18 cellular contexts compared by ENCODE assay signal in genomic region chr5:9878196-9878595, GRCh38.
A peak's percentile ranks its signal among the peaks of the same experiment; 100 is the strongest.
DNase-seq lines count a peak whose midpoint lies in the region.
"Had no signal": no experiment of that assay in that cellular context is flagged by ENCODE, and none has a peak within 500 bp of the region (broad histone marks: within the 10 kb centered on the region; RNA-seq: fewer than 3 reads in every experiment).

No MANE protein-coding gene starts in this region.

- peak; percentile 39 for DNase-seq in AG20443 (ENCODE audit: low spot score)
- peak; percentile 12 for DNase-seq in amniotic stem cell (lab: John Stamatoyannopoulos, UW)
- DNase-seq in mesenchymal stem cell: no peak
- DNase-seq in stromal cell of bone marrow (ENCODE audit: low read depth): peak; percentile 22
- DNase-seq in activated CD4-positive, alpha-beta T cell treated with anti-CD3 and anti-CD28 coated beads for 48 hours: no peak
- DNase-seq in activated naive CD4-positive, alpha-beta T cell treated with anti-CD3 and anti-CD28 coated beads, Interleukin-2, amount 10 ng/mL, durations not matched to agents 7 days and 5 days: no peak
- DNase-seq in NK-92 treated with Interleukin-12 subunit alpha and Interleukin-12 subunit beta, amount 100 ng/mL, for 24 hours (lab: John Stamatoyannopoulos, UW): no peak
- DNase-seq: 8988T; BE2C; C1 segment of cervical spinal cord; CD4-positive, CD25-positive, alpha-beta regulatory T cell; CD8-positive, alpha-beta memory T cell; COR-L47; DMS 273 treated with DMSO at 0.1 percent for 48 hours; DND-41; HCEC 1CT had no signal

- peaks cover 0 to 9% of the 10 kb centered on the region in 2 experiments for H3K27me3 ChIP-seq in mesenchymal stem cell (ENCODE audit: control insufficient read depth in 1 of 2, insufficient read depth in 1 of 2, low read length in 2 of 2)
- H3K27me3 ChIP-seq: BE2C had no signal

- CTCF ChIA-PET in activated naive CD4-positive, alpha-beta T cell treated with anti-CD3 and anti-CD28 coated beads, Interleukin-2, amount 10 ng/mL, durations not matched to agents 7 days and 5 days (lab: Charles Lee): interaction anchor here (0.7 kb wide), 1 partner anchor 61 kb away, joined by 3 read pairs; no protein-coding TSS in a partner anchor

- no peak overlapping the region for H2BK15ac ChIP-seq in mesenchymal stem cell (ENCODE audit: low read depth, poor library complexity, severe bottlenecking)

- no peaks in the 10 kb centered on the region for H3K4me1 Mint-ChIP-seq in activated naive CD4-positive, alpha-beta T cell treated with anti-CD3 and anti-CD28 coated beads, Interleukin-2, amount 10 ng/mL, durations not matched to agents 7 days and 5 days
- H3K4me1 Mint-ChIP-seq: CD4-positive, CD25-positive, alpha-beta regulatory T cell; CD8-positive, alpha-beta memory T cell; IgD-negative memory B cell had no signal

- H3K4me2 ChIP-seq in mesenchymal stem cell (ENCODE audit: low read length, poor library complexity, severe bottlenecking): no peak overlapping the region

- no peak overlapping the region for H3K23ac ChIP-seq in mesenchymal stem cell (ENCODE audit: low read length in 2 of 2)

- H2BK12ac ChIP-seq in mesenchymal stem cell (ENCODE audit: low read length in 2 of 2): no peak overlapping the region

- peak overlapping the region; percentile 55 for H3K9ac ChIP-seq in mesenchymal stem cell (ENCODE audit: low read length)

- WGBS in mesenchymal stem cell: 90% methylated on average over 5 of the region's 5 CpGs

- H3K4ac ChIP-seq in mesenchymal stem cell (ENCODE audit: low read depth in 1 of 2, low read length in 2 of 2): no peak overlapping the region

- no peak overlapping the region for H2BK5ac ChIP-seq in mesenchymal stem cell (ENCODE audit: low read depth, low read length, poor library complexity, severe bottlenecking)

- H3K36me3 ChIP-seq in mesenchymal stem cell (ENCODE audit: control insufficient read depth in 1 of 2, insufficient read depth in 2 of 2, low read depth in 1 of 2, low read length in 2 of 2): no peaks in the 10 kb centered on the region
- H3K36me3 ChIP-seq: BE2C had no signal

- no peak overlapping the region for H3K4me3 Mint-ChIP-seq in activated naive CD4-positive, alpha-beta T cell treated with anti-CD3 and anti-CD28 coated beads, Interleukin-2, amount 10 ng/mL, durations not matched to agents 7 days and 5 days
- H3K4me3 Mint-ChIP-seq: CD4-positive, CD25-positive, alpha-beta regulatory T cell; CD8-positive, alpha-beta memory T cell; IgD-negative memory B cell had no signal

- no peaks in the 10 kb centered on the region for H3K36me3 Mint-ChIP-seq in activated naive CD4-positive, alpha-beta T cell treated with anti-CD3 and anti-CD28 coated beads, Interleukin-2, amount 10 ng/mL, durations not matched to agents 7 days and 5 days
- H3K36me3 Mint-ChIP-seq: CD4-positive, CD25-positive, alpha-beta regulatory T cell; CD8-positive, alpha-beta memory T cell; IgD-negative memory B cell had no signal

- no peak overlapping the region for H4K91ac ChIP-seq in mesenchymal stem cell (ENCODE audit: low read length)

- H2AFZ ChIP-seq in mesenchymal stem cell (ENCODE audit: low read depth, low read length): no peak overlapping the region

- no peak overlapping the region for H3K27ac Mint-ChIP-seq in activated naive CD4-positive, alpha-beta T cell treated with anti-CD3 and anti-CD28 coated beads, Interleukin-2, amount 10 ng/mL, durations not matched to agents 7 days and 5 days
- H3K27ac Mint-ChIP-seq: CD4-positive, CD25-positive, alpha-beta regulatory T cell; CD8-positive, alpha-beta memory T cell; IgD-negative memory B cell had no signal

- H4K8ac ChIP-seq in mesenchymal stem cell (ENCODE audit: low read length): no peak overlapping the region

- no peak overlapping the region for H3K18ac ChIP-seq in mesenchymal stem cell (ENCODE audit: low read depth in 1 of 2, low read length in 2 of 2)

- H3K9me3 Mint-ChIP-seq in activated naive CD4-positive, alpha-beta T cell treated with anti-CD3 and anti-CD28 coated beads, Interleukin-2, amount 10 ng/mL, durations not matched to agents 7 days and 5 days: peaks cover 5% of the 10 kb centered on the region

- no peaks in the 10 kb centered on the region for H3K4me1 ChIP-seq in mesenchymal stem cell (ENCODE audit: control insufficient read depth, insufficient read depth, low read depth, low read length)
- H3K4me1 ChIP-seq: BE2C had no signal

- no peak overlapping the region for H2BK120ac ChIP-seq in mesenchymal stem cell (ENCODE audit: low read depth, low read length)

- no peaks in the 10 kb centered on the region for H3K79me1 ChIP-seq in mesenchymal stem cell (replicated peaks; ENCODE audit: low read length, poor library complexity, severe bottlenecking)

- no peaks in the 10 kb centered on the region for H3K27me3 Mint-ChIP-seq in activated naive CD4-positive, alpha-beta T cell treated with anti-CD3 and anti-CD28 coated beads, Interleukin-2, amount 10 ng/mL, durations not matched to agents 7 days and 5 days
- H3K27me3 Mint-ChIP-seq: CD4-positive, CD25-positive, alpha-beta regulatory T cell; CD8-positive, alpha-beta memory T cell; IgD-negative memory B cell had no signal

- H3K4me3 ChIP-seq in mesenchymal stem cell (ENCODE audit: insufficient read depth in 1 of 2, low read depth in 1 of 2, low read length in 2 of 2): no peak overlapping the region
- H3K4me3 ChIP-seq: GM12878 had no signal

- H3K14ac ChIP-seq in mesenchymal stem cell (ENCODE audit: low read length in 2 of 2): no peak overlapping the region

- H3K9me3 ChIP-seq in mesenchymal stem cell (ENCODE audit: control insufficient read depth, low read length): peaks cover 5% of the 10 kb centered on the region
- H3K9me3 ChIP-seq: BE2C had no signal

- H2AK5ac ChIP-seq in mesenchymal stem cell (ENCODE audit: low read length, severe bottlenecking): no peak overlapping the region

- H3K27ac ChIP-seq in mesenchymal stem cell (ENCODE audit: low read length, poor library complexity, severe bottlenecking): no peak overlapping the region

Comparison
In these comparisons a context has a peak if more than half of its experiments do, and no peak if none do; other contexts are left out.
1. DNase-seq: peak in AG20443 (single experiment), amniotic stem cell (single experiment) and stromal cell of bone marrow (single experiment); none in mesenchymal stem cell (single experiment), activated CD4-positive, alpha-beta T cell treated with anti-CD3 and anti-CD28 coated beads for 48 hours (single experiment), activated naive CD4-positive, alpha-beta T cell treated with anti-CD3 and anti-CD28 coated beads, Interleukin-2, amount 10 ng/mL, durations not matched to agents 7 days and 5 days (single experiment) and NK-92 treated with Interleukin-12 subunit alpha and Interleukin-12 subunit beta, amount 100 ng/mL, for 24 hours (single experiment).